In the genomic region with DNA sequence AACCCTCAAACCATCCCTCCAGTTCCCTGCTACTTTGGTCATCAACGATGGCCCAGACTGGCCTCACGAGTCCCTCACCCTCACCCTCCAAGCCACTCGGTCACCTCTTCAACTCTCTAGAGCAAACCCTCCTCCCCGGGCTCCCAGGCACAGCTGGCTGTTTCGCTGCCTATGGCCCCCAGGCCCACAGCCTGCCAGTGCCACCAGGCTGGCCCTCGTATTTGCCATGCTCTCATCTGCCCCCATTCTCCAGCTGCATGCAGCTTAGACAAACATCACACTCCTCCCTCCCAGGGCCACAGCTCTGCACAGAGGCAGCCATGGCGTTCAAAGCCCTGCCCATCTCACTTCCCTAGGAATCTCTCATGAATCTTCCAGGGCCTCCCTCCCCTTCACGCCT, we compare ENCODE assay signal across 26 cellular contexts. TPM values are rescaled to one million over a fixed set of nuclear protein-coding genes. Genes with fewer than 3 reads are reported as not detected.
DNase-seq lines count a peak whose midpoint lies in the region; ATAC-seq, FAIRE-seq and TF ChIP-seq lines count a peak whose summit lies in the region.
"Had no signal": no experiment of that assay in that cellular context is flagged by ENCODE, and none has a peak within 500 bp of the region (broad histone marks: within the 10 kb centered on the region; RNA-seq: fewer than 3 reads in every experiment).

No MANE protein-coding gene starts in this region.

- H3K27ac ChIP-seq in HUES6 (ENCODE audit: low read depth, low read length): no peak overlapping the region
- H3K27ac ChIP-seq in PC-9: no peak overlapping the region
- H3K27ac ChIP-seq: body of pancreas, colonic mucosa, neutrophil, spleen, tibial artery had no signal

- CTCF ChIA-PET in PC-9 (lab: Charles Lee): no interaction called here

- H3K36me3 ChIP-seq in HUES6 (ENCODE audit: control insufficient read depth, insufficient read depth, low read length): peaks cover 21% of the 10 kb centered on the region
- no peaks in the 10 kb centered on the region for H3K36me3 ChIP-seq in PC-9 (ENCODE audit: low read depth)

- peaks cover 38% of the 10 kb centered on the region for H3K4me1 Mint-ChIP-seq in T-helper 2 cell treated with Interferon-gamma antibody and Interleukin-4, amounts not matched to agents 5 μg/mL and 100 μg/mL, for 36 hours (ENCODE audit: low read depth)
- H3K4me1 Mint-ChIP-seq in natural killer cell: peaks cover 37 to 46% of the 10 kb centered on the region in 2 donors

- ATAC-seq in activated naive CD4-positive, alpha-beta T cell treated with anti-CD3 and anti-CD28 coated beads, Interleukin-2, amount 50 U/mL, for 72 hours: no peak
- no peak for ATAC-seq in natural killer cell
- ATAC-seq: Panc1 had no signal

- no peaks in the 10 kb centered on the region for H3F3A ChIP-seq in PC-9 (ENCODE audit: insufficient read depth, low read depth)

- peaks cover 46% of the 10 kb centered on the region for H3K36me3 Mint-ChIP-seq in T-helper 2 cell treated with Interferon-gamma antibody and Interleukin-4, amounts not matched to agents 5 μg/mL and 100 μg/mL, for 36 hours (ENCODE audit: low read depth)
- peaks cover 12 to 44% of the 10 kb centered on the region in 2 donors for H3K36me3 Mint-ChIP-seq in activated naive CD4-positive, alpha-beta T cell treated with anti-CD3 and anti-CD28 coated beads, Interleukin-2, amount 50 U/mL, for 72 hours
- H3K36me3 Mint-ChIP-seq in natural killer cell: no peaks in the 10 kb centered on the region

- intact Hi-C loops in natural killer cell (cut with micrococcal nuclease): no loop called here
- intact Hi-C loops in PC-9 (cut with micrococcal nuclease; ENCODE audit: unreplicated experiment): no loop called here

- no peak overlapping the region for H3K4me3 Mint-ChIP-seq in T-helper 2 cell treated with Interferon-gamma antibody and Interleukin-4, amounts not matched to agents 5 μg/mL and 100 μg/mL, for 36 hours
- H3K4me3 Mint-ChIP-seq in natural killer cell: no peak overlapping the region

- no TSS peak for BruUV-seq in PC-9 (replicated peaks; lab: Mats Ljungman, UMichigan)

- peaks cover 38% of the 10 kb centered on the region for H4K20me1 ChIP-seq in PC-9 (ENCODE audit: insufficient read depth)

- no peaks in the 10 kb centered on the region for H3K9me3 ChIP-seq in HUES6 (ENCODE audit: control insufficient read depth, insufficient read depth, low read depth, low read length)
- H3K9me3 ChIP-seq in PC-9 (ENCODE audit: insufficient read depth, low read depth): no peaks in the 10 kb centered on the region
- H3K9me3 ChIP-seq: BLaER1 treated with 17β-estradiol and CSF1 and Interleukin-3, amounts not matched to agents 10 nM and 100 nM; body of pancreas; colonic mucosa; neutrophil; SK-N-SH; spleen; tibial artery had no signal

- H3K27me3 ChIP-seq in HUES6 (ENCODE audit: control insufficient read depth, insufficient read depth, low read length) (no peaks in the 10 kb centered on the region), PC-9 (ENCODE audit: insufficient read depth, low read depth) (no peaks in the 10 kb centered on the region)
- H3K27me3 ChIP-seq: BLaER1 treated with 17β-estradiol and CSF1 and Interleukin-3, amounts not matched to agents 10 nM and 100 nM; body of pancreas; colonic mucosa; neutrophil; spleen; tibial artery had no signal

- no peaks in the 10 kb centered on the region for H3K27me3 Mint-ChIP-seq in T-helper 2 cell treated with Interferon-gamma antibody and Interleukin-4, amounts not matched to agents 5 μg/mL and 100 μg/mL, for 36 hours (ENCODE audit: low read depth)
- H3K27me3 Mint-ChIP-seq in natural killer cell (ENCODE audit: low read depth in 2 of 2): no peaks in the 10 kb centered on the region

- no peak overlapping the region for H3K4me2 ChIP-seq in PC-9
- H3K4me2 ChIP-seq: BLaER1 treated with 17β-estradiol and CSF1 and Interleukin-3, amounts not matched to agents 10 nM and 100 nM; SK-N-SH had no signal

- no peak for TF ChIP-seq CTCF in natural killer cell (IDR thresholded peaks at IDR 0.05)
- no peak for TF ChIP-seq CTCF in PC-9 (conservative IDR thresholded peaks at IDR 0.05)

- no peak for FAIRE-seq in urothelium cell line (lab: Jason Lieb, UNC)
- FAIRE-seq: A204.1, endothelial cell of umbilical vein had no signal

- H2AFZ ChIP-seq in PC-9: no peak overlapping the region

- H3K9me3 Mint-ChIP-seq in T-helper 2 cell treated with Interferon-gamma antibody and Interleukin-4, amounts not matched to agents 5 μg/mL and 100 μg/mL, for 36 hours: no peaks in the 10 kb centered on the region
- H3K9me3 Mint-ChIP-seq in activated naive CD4-positive, alpha-beta T cell treated with anti-CD3 and anti-CD28 coated beads, Interleukin-2, amount 50 U/mL, for 72 hours: no peaks in the 10 kb centered on the region
- no peaks in the 10 kb centered on the region for H3K9me3 Mint-ChIP-seq in natural killer cell

- no peak for DNase-seq in T-helper 2 cell treated with Interferon-gamma antibody and Interleukin-4, amounts not matched to agents 5 μg/mL and 100 μg/mL, for 36 hours (ENCODE audit: low spot score)
- DNase-seq in T-helper 2 cell (no peak), natural killer cell (no peak), urothelium cell line (ENCODE audit: low spot score) (no peak), iPS-NIHi11 (ENCODE audit: low spot score) (no peak), PC-9 (no peak)
- no peak for DNase-seq in activated naive CD4-positive, alpha-beta T cell treated with anti-CD3 and anti-CD28 coated beads, Interleukin-2, amount 50 U/mL, for 72 hours (ENCODE audit: low spot score in 2 of 2)
- DNase-seq: activated CD4-positive, alpha-beta T cell treated with anti-CD3 and anti-CD28 coated beads, Interleukin-2, amount 50 U/mL, for 48 hours; activated effector memory CD4-positive, alpha-beta T cell treated with Interleukin-2 at 50 U/mL for 16 hours; DND-41; foreskin fibroblast; hypothalamus; kidney glomerular epithelial cell; NCI-H1417 treated with DMSO at 0.1 percent for 48 hours; NCI-H82; SK-N-SH; spleen; tibial artery had no signal

- no peaks in the 10 kb centered on the region for H3K9me2 ChIP-seq in PC-9 (ENCODE audit: insufficient read depth)
- H3K9me2 ChIP-seq: SK-N-SH had no signal

- H3K4me1 ChIP-seq in HUES6 (ENCODE audit: control insufficient read depth, insufficient read depth, low read length) (no peaks in the 10 kb centered on the region; the same call in 1 of the 2 replicates), PC-9 (replicated peaks; ENCODE audit: insufficient read depth) (no peaks in the 10 kb centered on the region)
- H3K4me1 ChIP-seq: colonic mucosa had no signal

- peak overlapping the region; percentile 20 for H3K9ac ChIP-seq in HUES6 (ENCODE audit: low read length)
- H3K9ac ChIP-seq: SK-N-SH had no signal

- POLR2A ChIA-PET in PC-9 (lab: Charles Lee; ENCODE audit: unreplicated experiment): no interaction called here

- no peak overlapping the region for H3K4me3 ChIP-seq in HUES6 (ENCODE audit: low read depth, low read length)
- H3K4me3 ChIP-seq in PC-9: no peak overlapping the region
- H3K4me3 ChIP-seq: BLaER1 treated with 17β-estradiol and CSF1 and Interleukin-3, amounts not matched to agents 10 nM and 100 nM; body of pancreas; colonic mucosa; spleen; tibial artery had no signal

- no peaks in the 10 kb centered on the region for H3K79me2 ChIP-seq in PC-9 (ENCODE audit: low read depth)

- peak overlapping the region; percentile 53 for H3K27ac Mint-ChIP-seq in T-helper 2 cell treated with Interferon-gamma antibody and Interleukin-4, amounts not matched to agents 5 μg/mL and 100 μg/mL, for 36 hours
- peak overlapping the region; percentile 96 to 99 for H3K27ac Mint-ChIP-seq in activated naive CD4-positive, alpha-beta T cell treated with anti-CD3 and anti-CD28 coated beads, Interleukin-2, amount 50 U/mL, for 72 hours
- peak overlapping the region; percentile 64 to 83 for H3K27ac Mint-ChIP-seq in natural killer cell

RNA-seq across cellular contexts. Expression of gene RAB43, which starts 13.8 kb away (rescaled TPM):
- total RNA-seq in activated naive CD4-positive, alpha-beta T cell treated with anti-CD3 and anti-CD28 coated beads, Interleukin-2, amount 50 U/mL, for 72 hours: 10 to 100 TPM; 57.4 to 64.1 TPM
- total RNA-seq in natural killer cell (10 to 100 TPM; 36.5 to 47.2 (median 38.3) TPM), PC-9 (2021) (39.5 and 48.9 TPM in 2 replicates)

RNA-seq across cellular contexts. Expression of gene GP9, which starts 47.2 kb away (rescaled TPM):
- not detected for total RNA-seq in activated naive CD4-positive, alpha-beta T cell treated with anti-CD3 and anti-CD28 coated beads, Interleukin-2, amount 50 U/mL, for 72 hours
- 1 to 10 TPM in 2 of 3 donors, under 1 TPM in 1; 0.86 to 8.6 (median 3.8) TPM for total RNA-seq in natural killer cell
- total RNA-seq in PC-9 (2021): not detected in 2 replicates
- total RNA-seq: body of pancreas, endothelial cell of umbilical vein had no signal

RNA-seq across cellular contexts. Expression of gene ISY1, which starts 53.1 kb away (rescaled TPM):
- total RNA-seq in activated naive CD4-positive, alpha-beta T cell treated with anti-CD3 and anti-CD28 coated beads, Interleukin-2, amount 50 U/mL, for 72 hours: 10 to 100 TPM; 69.9 to 84.0 TPM
- total RNA-seq in natural killer cell (10 to 100 TPM; 51.9 to 58.2 (median 56.1) TPM), PC-9 (2021) (62.3 and 63.1 TPM in 2 replicates)
